Comparison of ENCODE assay signal across 18 cellular contexts in the genomic region with DNA sequence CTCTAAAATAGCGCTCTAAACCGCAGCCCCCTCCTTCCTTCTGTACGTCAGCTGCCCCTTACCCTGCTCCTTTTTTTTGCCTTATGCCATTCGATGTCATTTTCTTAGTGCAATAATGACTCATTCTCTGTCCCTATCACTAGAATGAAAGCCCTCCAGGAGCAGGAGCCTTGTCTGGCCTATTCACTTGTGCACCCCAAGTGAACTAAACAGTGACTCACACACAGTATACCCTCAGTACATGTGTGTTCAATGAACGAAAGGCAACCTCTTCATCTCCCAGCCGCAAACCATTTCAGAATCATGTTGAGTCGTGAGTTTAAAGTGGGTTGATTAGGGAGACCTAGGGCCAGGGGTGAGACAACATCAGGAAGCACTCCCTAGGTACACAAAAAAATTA. TPM values are rescaled to one million over a fixed set of nuclear protein-coding genes. Genes with fewer than 3 reads are reported as not detected.
DNase-seq lines count a peak whose midpoint lies in the region; ATAC-seq and TF ChIP-seq lines count a peak whose summit lies in the region.
"Had no signal": no experiment of that assay in that cellular context is flagged by ENCODE, and none has a peak within 500 bp of the region (broad histone marks: within the 10 kb centered on the region; RNA-seq: fewer than 3 reads in every experiment).

No MANE protein-coding gene starts in this region.

- peaks cover 12% of the 10 kb centered on the region; the same call in 2 of the 3 replicates for H3K36me3 Mint-ChIP-seq in GM23338 (ENCODE audit: low read depth)
- H3K36me3 Mint-ChIP-seq in stimulated activated effector memory CD8-positive, alpha-beta T cell treated with anti-CD3 and anti-CD28 coated beads, Interleukin-12 subunit alpha, Interleukin-12 subunit beta, amount 100 ng/mL, for 72 hours, result no peaks in the 10 kb centered on the region

- DNase-seq in activated effector memory CD4-positive, alpha-beta T cell treated with anti-CD3 and anti-CD28 coated beads, Interleukin-2, amount 50 U/mL, for 16 hours, result peak; percentile 16
- DNase-seq in activated effector memory CD4-positive, alpha-beta T cell treated with Interleukin-2 at 50 U/mL for 16 hours, result no peak
- DNase-seq in GM23338 (ENCODE audit: low spot score) (no peak), HUDEP-2 (lab: John Stamatoyannopoulos, UW; ENCODE audit: unreplicated experiment in 76 of 76) (no peak), HuH-7 (ENCODE audit: low spot score) (no peak)
- DNase-seq in stimulated activated effector memory CD8-positive, alpha-beta T cell treated with anti-CD3 and anti-CD28 coated beads, Interleukin-12 subunit alpha, Interleukin-12 subunit beta, amount 100 ng/mL, for 72 hours (ENCODE audit: low spot score in 2 of 2), result no peak
- DNase-seq in stimulated activated CD4-positive, alpha-beta T cell treated with anti-CD3 and anti-CD28 coated beads, Interleukin-2, amount 100 ng/mL, for 48 hours, result no peak
- DNase-seq: brain microvascular endothelial cell, KG1, NCI-H1436, NCI-H510A treated with DMSO at 0.1 percent for 48 hours, spleen, T-helper 1 cell had no signal

- H3K4me1 ChIP-seq in GM23338 (ENCODE audit: insufficient read depth) (peaks cover 29% of the 10 kb centered on the region), OCI-LY3 (ENCODE audit: low read length) (peaks cover 61% of the 10 kb centered on the region)

- H3K27me3 Mint-ChIP-seq in GM23338 (ENCODE audit: insufficient read depth, low read depth, poor library complexity), result peaks cover 5% of the 10 kb centered on the region

- no peaks in the 10 kb centered on the region for H3K27me3 ChIP-seq in GM23338 (ENCODE audit: insufficient read depth)
- peaks cover 10% of the 10 kb centered on the region for H3K27me3 ChIP-seq in OCI-LY3 (ENCODE audit: low read depth, low read length)
- H3K27me3 ChIP-seq: brain microvascular endothelial cell had no signal

- H3K36me3 ChIP-seq in GM23338 (ENCODE audit: insufficient read depth) (no peaks in the 10 kb centered on the region), OCI-LY3 (replicated peaks; ENCODE audit: low read depth, low read length) (no peaks in the 10 kb centered on the region)
- H3K36me3 ChIP-seq: brain microvascular endothelial cell, spleen had no signal

- H3K4me3 Mint-ChIP-seq in GM23338, result no peak overlapping the region
- H3K4me3 Mint-ChIP-seq in stimulated activated effector memory CD8-positive, alpha-beta T cell treated with anti-CD3 and anti-CD28 coated beads, Interleukin-12 subunit alpha, Interleukin-12 subunit beta, amount 100 ng/mL, for 72 hours, result no peak overlapping the region

- no peak for ATAC-seq in GM23338
- ATAC-seq in stimulated activated effector memory CD8-positive, alpha-beta T cell treated with anti-CD3 and anti-CD28 coated beads, Interleukin-12 subunit alpha, Interleukin-12 subunit beta, amount 100 ng/mL, for 72 hours, result peak; percentile 53
- ATAC-seq: HCT116, Panc1 had no signal

- peaks cover 11% of the 10 kb centered on the region; the same call in 1 of the 2 replicates for H3F3A ChIP-seq in GM23338 (replicated peaks; ENCODE audit: low read depth)

- no peaks in the 10 kb centered on the region for H3K9me3 ChIP-seq in OCI-LY3 (ENCODE audit: insufficient read depth, low read length)
- H3K9me3 ChIP-seq: spleen, thoracic aorta had no signal

- H2AFZ ChIP-seq in GM23338 (no peak overlapping the region), OCI-LY3 (ENCODE audit: low read depth, low read length) (no peak overlapping the region)

- peaks cover 42% of the 10 kb centered on the region for H3K4me1 Mint-ChIP-seq in GM23338
- peaks cover 10% of the 10 kb centered on the region for H3K4me1 Mint-ChIP-seq in stimulated activated effector memory CD8-positive, alpha-beta T cell treated with anti-CD3 and anti-CD28 coated beads, Interleukin-12 subunit alpha, Interleukin-12 subunit beta, amount 100 ng/mL, for 72 hours

- no peak overlapping the region for H3K4me3 ChIP-seq in GM23338
- no peak overlapping the region for H3K4me3 ChIP-seq in OCI-LY3 (ENCODE audit: low read length)
- H3K4me3 ChIP-seq: spleen, thoracic aorta had no signal

- no peaks in the 10 kb centered on the region for H3K9me2 ChIP-seq in GM23338 (ENCODE audit: insufficient read depth)

- TF ChIP-seq CTCF in GM23338 (conservative IDR thresholded peaks at IDR 0.05; ENCODE audit: low read depth in 2 of 2), result no peak
- TF ChIP-seq CTCF in OCI-LY3 (IDR thresholded peaks at IDR 0.05; ENCODE audit: low read depth, low read length), result no peak

- no peaks in the 10 kb centered on the region for H3K9me3 Mint-ChIP-seq in GM23338
- no peaks in the 10 kb centered on the region for H3K9me3 Mint-ChIP-seq in stimulated activated effector memory CD8-positive, alpha-beta T cell treated with anti-CD3 and anti-CD28 coated beads, Interleukin-12 subunit alpha, Interleukin-12 subunit beta, amount 100 ng/mL, for 72 hours

- no peak overlapping the region for H3K27ac Mint-ChIP-seq in GM23338
- no peak overlapping the region for H3K27ac Mint-ChIP-seq in stimulated activated effector memory CD8-positive, alpha-beta T cell treated with anti-CD3 and anti-CD28 coated beads, Interleukin-12 subunit alpha, Interleukin-12 subunit beta, amount 100 ng/mL, for 72 hours

- H3K9ac ChIP-seq in OCI-LY3 (ENCODE audit: low read length), result peak overlapping the region; percentile 24; the same call in 1 of the 2 replicates

- H4K20me1 ChIP-seq in GM23338 (replicated peaks; ENCODE audit: insufficient read depth) (peaks cover 8% of the 10 kb centered on the region; the same call in 1 of the 2 replicates), OCI-LY3 (ENCODE audit: insufficient read depth, low read length) (no peaks in the 10 kb centered on the region)

- H3K4me2 ChIP-seq in GM23338 (peak overlapping the region; percentile 31; the same call in 1 of the 2 replicates), OCI-LY3 (ENCODE audit: low read length) (peak overlapping the region; percentile 63)

- H3K79me2 ChIP-seq in GM23338 (replicated peaks; ENCODE audit: insufficient read depth), result no peaks in the 10 kb centered on the region
- no peaks in the 10 kb centered on the region for H3K79me2 ChIP-seq in OCI-LY3 (ENCODE audit: low read length)

- H3K27ac ChIP-seq in GM23338 (ENCODE audit: low read depth) (peak overlapping the region; percentile 39; the same call in 1 of the 2 replicates), OCI-LY3 (ENCODE audit: low read length) (peak overlapping the region; percentile 83)
- H3K27ac ChIP-seq: brain microvascular endothelial cell, spleen, thoracic aorta had no signal

TF ChIP-seq in GM23338, 12 proteins besides CTCF, POLR2A, EP300 and RAD21 (continues in another document):
- no peak for TF ChIP-seq CREB1 (CRISPR knock-in tag; IDR thresholded peaks at IDR 0.05; ENCODE audit: low read depth)
- TF ChIP-seq, protein P1, sequence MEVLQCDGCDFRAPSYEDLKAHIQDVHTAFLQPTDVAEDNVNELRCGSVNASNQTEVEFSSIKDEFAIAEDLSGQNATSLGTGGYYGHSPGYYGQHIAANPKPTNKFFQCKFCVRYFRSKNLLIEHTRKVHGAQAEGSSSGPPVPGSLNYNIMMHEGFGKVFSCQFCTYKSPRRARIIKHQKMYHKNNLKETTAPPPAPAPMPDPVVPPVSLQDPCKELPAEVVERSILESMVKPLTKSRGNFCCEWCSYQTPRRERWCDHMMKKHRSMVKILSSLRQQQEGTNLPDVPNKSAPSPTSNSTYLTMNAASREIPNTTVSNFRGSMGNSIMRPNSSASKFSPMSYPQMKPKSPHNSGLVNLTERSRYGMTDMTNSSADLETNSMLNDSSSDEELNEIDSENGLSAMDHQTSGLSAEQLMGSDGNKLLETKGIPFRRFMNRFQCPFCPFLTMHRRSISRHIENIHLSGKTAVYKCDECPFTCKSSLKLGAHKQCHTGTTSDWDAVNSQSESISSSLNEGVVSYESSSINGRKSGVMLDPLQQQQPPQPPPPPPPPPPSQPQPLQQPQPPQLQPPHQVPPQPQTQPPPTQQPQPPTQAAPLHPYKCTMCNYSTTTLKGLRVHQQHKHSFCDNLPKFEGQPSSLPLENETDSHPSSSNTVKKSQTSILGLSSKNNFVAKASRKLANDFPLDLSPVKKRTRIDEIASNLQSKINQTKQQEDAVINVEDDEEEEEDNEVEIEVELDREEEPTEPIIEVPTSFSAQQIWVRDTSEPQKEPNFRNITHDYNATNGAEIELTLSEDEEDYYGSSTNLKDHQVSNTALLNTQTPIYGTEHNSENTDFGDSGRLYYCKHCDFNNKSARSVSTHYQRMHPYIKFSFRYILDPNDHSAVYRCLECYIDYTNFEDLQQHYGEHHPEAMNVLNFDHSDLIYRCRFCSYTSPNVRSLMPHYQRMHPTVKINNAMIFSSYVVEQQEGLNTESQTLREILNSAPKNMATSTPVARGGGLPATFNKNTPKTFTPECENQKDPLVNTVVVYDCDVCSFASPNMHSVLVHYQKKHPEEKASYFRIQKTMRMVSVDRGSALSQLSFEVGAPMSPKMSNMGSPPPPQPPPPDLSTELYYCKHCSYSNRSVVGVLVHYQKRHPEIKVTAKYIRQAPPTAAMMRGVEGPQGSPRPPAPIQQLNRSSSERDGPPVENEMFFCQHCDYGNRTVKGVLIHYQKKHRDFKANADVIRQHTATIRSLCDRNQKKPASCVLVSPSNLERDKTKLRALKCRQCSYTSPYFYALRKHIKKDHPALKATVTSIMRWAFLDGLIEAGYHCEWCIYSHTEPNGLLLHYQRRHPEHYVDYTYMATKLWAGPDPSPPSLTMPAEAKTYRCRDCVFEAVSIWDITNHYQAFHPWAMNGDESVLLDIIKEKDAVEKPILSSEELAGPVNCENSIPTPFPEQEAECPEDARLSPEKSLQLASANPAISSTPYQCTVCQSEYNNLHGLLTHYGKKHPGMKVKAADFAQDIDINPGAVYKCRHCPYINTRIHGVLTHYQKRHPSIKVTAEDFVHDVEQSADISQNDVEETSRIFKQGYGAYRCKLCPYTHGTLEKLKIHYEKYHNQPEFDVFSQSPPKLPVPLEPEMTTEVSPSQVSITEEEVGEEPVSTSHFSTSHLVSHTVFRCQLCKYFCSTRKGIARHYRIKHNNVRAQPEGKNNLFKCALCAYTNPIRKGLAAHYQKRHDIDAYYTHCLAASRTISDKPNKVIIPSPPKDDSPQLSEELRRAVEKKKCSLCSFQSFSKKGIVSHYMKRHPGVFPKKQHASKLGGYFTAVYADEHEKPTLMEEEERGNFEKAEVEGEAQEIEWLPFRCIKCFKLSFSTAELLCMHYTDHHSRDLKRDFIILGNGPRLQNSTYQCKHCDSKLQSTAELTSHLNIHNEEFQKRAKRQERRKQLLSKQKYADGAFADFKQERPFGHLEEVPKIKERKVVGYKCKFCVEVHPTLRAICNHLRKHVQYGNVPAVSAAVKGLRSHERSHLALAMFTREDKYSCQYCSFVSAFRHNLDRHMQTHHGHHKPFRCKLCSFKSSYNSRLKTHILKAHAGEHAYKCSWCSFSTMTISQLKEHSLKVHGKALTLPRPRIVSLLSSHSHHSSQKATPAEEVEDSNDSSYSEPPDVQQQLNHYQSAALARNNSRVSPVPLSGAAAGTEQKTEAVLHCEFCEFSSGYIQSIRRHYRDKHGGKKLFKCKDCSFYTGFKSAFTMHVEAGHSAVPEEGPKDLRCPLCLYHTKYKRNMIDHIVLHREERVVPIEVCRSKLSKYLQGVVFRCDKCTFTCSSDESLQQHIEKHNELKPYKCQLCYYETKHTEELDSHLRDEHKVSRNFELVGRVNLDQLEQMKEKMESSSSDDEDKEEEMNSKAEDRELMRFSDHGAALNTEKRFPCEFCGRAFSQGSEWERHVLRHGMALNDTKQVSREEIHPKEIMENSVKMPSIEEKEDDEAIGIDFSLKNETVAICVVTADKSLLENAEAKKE (CRISPR knock-in tag; IDR thresholded peaks at IDR 0.05), result no peak

RNA-seq across cellular contexts. Expression of a gene that starts 50.7 kb away (rescaled TPM):
- not detected in 2 replicates for total RNA-seq in GM23338 (2014; rRNA removed; shearing (Covaris generic))
- polyA plus RNA-seq in GM23338 (2016; fragmentation: Nextera tagmentation; extraction: Ambion mirVana), result not detected in 2 replicates
- total RNA-seq: lung microvascular endothelial cell, spleen, thoracic aorta had no signal
